23 cellular contexts compared by ENCODE assay signal in the genomic region with DNA sequence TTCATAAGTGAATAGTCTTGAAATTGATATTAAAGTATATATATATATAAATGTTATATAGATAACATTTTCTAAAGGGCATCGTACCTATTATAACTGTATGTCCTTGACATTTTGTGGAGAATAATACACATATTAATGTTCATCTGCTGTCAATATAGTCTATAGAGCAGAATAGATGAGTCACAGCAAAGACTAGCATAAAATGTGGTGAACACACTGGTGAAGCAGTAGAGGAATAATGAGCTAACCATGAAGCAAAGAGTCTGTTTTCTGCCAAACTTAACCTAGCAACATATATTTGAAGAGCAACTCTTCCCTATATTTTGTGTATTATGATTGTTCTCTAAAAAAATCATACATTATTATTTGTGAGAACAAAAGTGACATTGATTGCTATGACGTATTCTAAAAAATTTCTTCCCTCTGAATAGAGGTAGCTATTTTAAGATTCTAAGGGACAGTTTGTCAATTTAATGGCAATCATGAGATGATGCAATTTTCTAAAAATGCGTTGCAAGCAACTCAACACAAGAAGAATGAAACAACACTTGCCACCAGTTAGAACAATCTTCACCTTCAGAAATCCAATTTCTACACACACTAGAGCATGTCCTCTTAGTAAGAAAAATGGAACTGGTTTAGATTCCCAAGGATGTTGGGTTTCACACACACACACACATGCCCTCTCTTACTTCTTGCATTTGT. TPM values are rescaled to one million over a fixed set of nuclear protein-coding genes. Genes with fewer than 3 reads are reported as not detected.
DNase-seq lines count a peak whose midpoint lies in the region; ATAC-seq, FAIRE-seq and TF ChIP-seq lines count a peak whose summit lies in the region.
"Had no signal": no experiment of that assay in that cellular context is flagged by ENCODE, and none has a peak within 500 bp of the region (broad histone marks: within the 10 kb centered on the region; RNA-seq: fewer than 3 reads in every experiment).

No MANE protein-coding gene starts in this region.

- H3K79me2 ChIP-seq in astrocyte (ENCODE audit: insufficient read depth, low read length) = peaks cover 46% of the 10 kb centered on the region

- peak; percentile 67 for ATAC-seq in stimulated activated effector memory CD8-positive, alpha-beta T cell treated with anti-CD3 and anti-CD28 coated beads, Interleukin-12 subunit alpha, Interleukin-12 subunit beta, amount 100 ng/mL, for 72 hours
- no peak for ATAC-seq in HG03045 (IDR thresholded peaks at IDR 0.05; ENCODE audit: unreplicated experiment)
- ATAC-seq: gastrocnemius medialis had no signal

- no peak overlapping the region for H3K4me2 ChIP-seq in astrocyte (ENCODE audit: low read length)
- H3K4me2 ChIP-seq: neural progenitor cell had no signal

- H3K4me3 Mint-ChIP-seq in activated CD4-positive, alpha-beta memory T cell treated with anti-CD3 and anti-CD28 coated beads for 36 hours = no peak overlapping the region
- H3K4me3 Mint-ChIP-seq in activated CD4-positive, alpha-beta memory T cell treated with anti-CD3 and anti-CD28 coated beads, Interleukin-2, amount 10 ng/mL, durations not matched to agents 7 days and 5 days = no peak overlapping the region
- no peak overlapping the region for H3K4me3 Mint-ChIP-seq in astrocyte (ENCODE audit: unreplicated experiment)
- H3K4me3 Mint-ChIP-seq in stimulated activated effector memory CD8-positive, alpha-beta T cell treated with anti-CD3 and anti-CD28 coated beads, Interleukin-12 subunit alpha, Interleukin-12 subunit beta, amount 100 ng/mL, for 72 hours = no peak overlapping the region
- H3K4me3 Mint-ChIP-seq: IgD-negative memory B cell, neural progenitor cell had no signal

- TF ChIP-seq EP300 in ovary (IDR thresholded peaks at IDR 0.05) = no peak

- H3K9me3 Mint-ChIP-seq in activated CD4-positive, alpha-beta memory T cell treated with anti-CD3 and anti-CD28 coated beads for 36 hours = no peaks in the 10 kb centered on the region
- H3K9me3 Mint-ChIP-seq in activated CD4-positive, alpha-beta memory T cell treated with anti-CD3 and anti-CD28 coated beads, Interleukin-2, amount 10 ng/mL, durations not matched to agents 7 days and 5 days = no peaks in the 10 kb centered on the region
- no peaks in the 10 kb centered on the region for H3K9me3 Mint-ChIP-seq in astrocyte (ENCODE audit: unreplicated experiment)
- no peaks in the 10 kb centered on the region for H3K9me3 Mint-ChIP-seq in stimulated activated effector memory CD8-positive, alpha-beta T cell treated with anti-CD3 and anti-CD28 coated beads, Interleukin-12 subunit alpha, Interleukin-12 subunit beta, amount 100 ng/mL, for 72 hours
- H3K9me3 Mint-ChIP-seq: CD4-positive, alpha-beta memory T cell; IgD-negative memory B cell; neural progenitor cell had no signal

- FAIRE-seq in astrocyte (lab: Jason Lieb, UNC) = no peak
- FAIRE-seq: H1 had no signal

- H3K27me3 ChIP-seq in astrocyte (ENCODE audit: insufficient read depth, low read length) (no peaks in the 10 kb centered on the region), ovary (no peaks in the 10 kb centered on the region)
- H3K27me3 ChIP-seq: brain microvascular endothelial cell, gastrocnemius medialis, neural progenitor cell had no signal

- peaks cover 74% of the 10 kb centered on the region for H3K4me1 Mint-ChIP-seq in activated CD4-positive, alpha-beta memory T cell treated with anti-CD3 and anti-CD28 coated beads for 36 hours (ENCODE audit: low read depth)
- peaks cover 46% of the 10 kb centered on the region for H3K4me1 Mint-ChIP-seq in activated CD4-positive, alpha-beta memory T cell treated with anti-CD3 and anti-CD28 coated beads, Interleukin-2, amount 10 ng/mL, durations not matched to agents 7 days and 5 days
- H3K4me1 Mint-ChIP-seq in astrocyte (ENCODE audit: low read depth, unreplicated experiment) = peaks cover 13% of the 10 kb centered on the region
- peaks cover 52% of the 10 kb centered on the region for H3K4me1 Mint-ChIP-seq in stimulated activated effector memory CD8-positive, alpha-beta T cell treated with anti-CD3 and anti-CD28 coated beads, Interleukin-12 subunit alpha, Interleukin-12 subunit beta, amount 100 ng/mL, for 72 hours
- H3K4me1 Mint-ChIP-seq: neural progenitor cell had no signal

- H3K9me3 ChIP-seq in astrocyte (ENCODE audit: insufficient read depth, low read depth, low read length) = no peaks in the 10 kb centered on the region
- no peaks in the 10 kb centered on the region for H3K9me3 ChIP-seq in ovary
- H3K9me3 ChIP-seq: gastrocnemius medialis had no signal

- H3K27me3 Mint-ChIP-seq in activated CD4-positive, alpha-beta memory T cell treated with anti-CD3 and anti-CD28 coated beads for 36 hours = no peaks in the 10 kb centered on the region
- no peaks in the 10 kb centered on the region for H3K27me3 Mint-ChIP-seq in activated CD4-positive, alpha-beta memory T cell treated with anti-CD3 and anti-CD28 coated beads, Interleukin-2, amount 10 ng/mL, durations not matched to agents 7 days and 5 days
- H3K27me3 Mint-ChIP-seq in astrocyte (ENCODE audit: low read depth, unreplicated experiment) = no peaks in the 10 kb centered on the region
- H3K27me3 Mint-ChIP-seq: CD4-positive, alpha-beta memory T cell; IgD-negative memory B cell had no signal

- peaks cover 4% of the 10 kb centered on the region for H3K36me3 Mint-ChIP-seq in activated CD4-positive, alpha-beta memory T cell treated with anti-CD3 and anti-CD28 coated beads for 36 hours
- peaks cover 36% of the 10 kb centered on the region for H3K36me3 Mint-ChIP-seq in activated CD4-positive, alpha-beta memory T cell treated with anti-CD3 and anti-CD28 coated beads, Interleukin-2, amount 10 ng/mL, durations not matched to agents 7 days and 5 days (ENCODE audit: low read depth)
- no peaks in the 10 kb centered on the region for H3K36me3 Mint-ChIP-seq in astrocyte (ENCODE audit: low read depth, unreplicated experiment)
- peaks cover 7% of the 10 kb centered on the region for H3K36me3 Mint-ChIP-seq in stimulated activated effector memory CD8-positive, alpha-beta T cell treated with anti-CD3 and anti-CD28 coated beads, Interleukin-12 subunit alpha, Interleukin-12 subunit beta, amount 100 ng/mL, for 72 hours
- H3K36me3 Mint-ChIP-seq: IgD-negative memory B cell, neural progenitor cell had no signal

- no peak overlapping the region for H3K9ac ChIP-seq in astrocyte (ENCODE audit: low read length)
- H3K9ac ChIP-seq: neural progenitor cell had no signal

- peak overlapping the region; percentile 18 for H3K27ac Mint-ChIP-seq in activated CD4-positive, alpha-beta memory T cell treated with anti-CD3 and anti-CD28 coated beads for 36 hours
- H3K27ac Mint-ChIP-seq in activated CD4-positive, alpha-beta memory T cell treated with anti-CD3 and anti-CD28 coated beads, Interleukin-2, amount 10 ng/mL, durations not matched to agents 7 days and 5 days = no peak overlapping the region
- peak overlapping the region; percentile 53 for H3K27ac Mint-ChIP-seq in astrocyte (ENCODE audit: unreplicated experiment)
- no peak overlapping the region for H3K27ac Mint-ChIP-seq in stimulated activated effector memory CD8-positive, alpha-beta T cell treated with anti-CD3 and anti-CD28 coated beads, Interleukin-12 subunit alpha, Interleukin-12 subunit beta, amount 100 ng/mL, for 72 hours
- H3K27ac Mint-ChIP-seq: IgD-negative memory B cell, neural progenitor cell had no signal

- CTCF ChIA-PET in activated CD4-positive, alpha-beta memory T cell treated with anti-CD3 and anti-CD28 coated beads for 36 hours (lab: Charles Lee) = interaction anchor here (1.0 to 2.0 kb wide), 3 partner anchors 9 to 138 kb away, joined by 3 to 11 read pairs (median 3); no protein-coding TSS in a partner anchor
- CTCF ChIA-PET in activated CD4-positive, alpha-beta memory T cell treated with anti-CD3 and anti-CD28 coated beads, Interleukin-2, amount 10 ng/mL, durations not matched to agents 7 days and 5 days (lab: Charles Lee) = no interaction called here

- H3K4me3 ChIP-seq in astrocyte (ENCODE audit: insufficient read depth, low read depth, low read length) (no peak overlapping the region), ovary (no peak overlapping the region)
- H3K4me3 ChIP-seq: gastrocnemius medialis, neural progenitor cell had no signal

- TF ChIP-seq CTCF in astrocyte (IDR thresholded peaks at IDR 0.05; ENCODE audit: insufficient read depth, low read depth, low read length) (no peak), ovary (IDR thresholded peaks at IDR 0.05) (no peak)

- no peak for TF ChIP-seq POLR2A in ovary (IDR thresholded peaks at IDR 0.05)

- no peak overlapping the region for H3K27ac ChIP-seq in astrocyte (ENCODE audit: low read depth, low read length)
- H3K27ac ChIP-seq in ovary = no peak overlapping the region
- H3K27ac ChIP-seq: brain microvascular endothelial cell, gastrocnemius medialis, neural progenitor cell had no signal

- POLR2A ChIA-PET in activated CD4-positive, alpha-beta memory T cell treated with anti-CD3 and anti-CD28 coated beads for 36 hours (lab: Charles Lee) = interaction anchor here (1.2 kb wide), 1 partner anchor 22 kb away, joined by 4 read pairs; a partner anchor contains a TSS
- POLR2A ChIA-PET in activated CD4-positive, alpha-beta memory T cell treated with anti-CD3 and anti-CD28 coated beads, Interleukin-2, amount 10 ng/mL, durations not matched to agents 7 days and 5 days (lab: Charles Lee) = interaction anchor here (1.3 kb wide), 1 partner anchor 21 kb away, joined by 5 read pairs; a partner anchor contains a TSS

- no peak overlapping the region for H2AFZ ChIP-seq in astrocyte (ENCODE audit: low read depth, low read length)
- H2AFZ ChIP-seq: neural progenitor cell had no signal

- no peak for DNase-seq in activated CD4-positive, alpha-beta memory T cell treated with anti-CD3 and anti-CD28 coated beads for 36 hours
- no peak for DNase-seq in activated CD4-positive, alpha-beta memory T cell treated with anti-CD3 and anti-CD28 coated beads, Interleukin-2, amount 10 ng/mL, durations not matched to agents 7 days and 5 days
- DNase-seq in MV-4-11 (lab: John Stamatoyannopoulos, UW) = peak; percentile 64
- DNase-seq in astrocyte (ENCODE audit: low read depth) = no peak
- no peak for DNase-seq in stimulated activated effector memory CD8-positive, alpha-beta T cell treated with anti-CD3 and anti-CD28 coated beads, Interleukin-12 subunit alpha, Interleukin-12 subunit beta, amount 100 ng/mL, for 72 hours (ENCODE audit: low spot score in 2 of 2)
- DNase-seq in ovary = no peak
- DNase-seq in LoVo (ENCODE audit: low spot score) = no peak
- DNase-seq: ACHN; activated CD8-positive, alpha-beta memory T cell treated with anti-CD3 and anti-CD28 coated beads, Interleukin-2, amount 50 U/mL, for 4 hours; activated naive CD4-positive, alpha-beta T cell treated with anti-CD3 and anti-CD28 coated beads, Interleukin-2, amount 50 U/mL, for 16 hours; brain microvascular endothelial cell; CD4-positive, alpha-beta memory T cell; cortex of kidney; gastrocnemius medialis; NCI-H1048; NCI-H2081 treated with DMSO at 0.1 percent for 48 hours; NK-92 treated with Interleukin-12 subunit alpha and Interleukin-12 subunit beta, amount 100 ng/mL, for 24 hours; Right ventricle myocardium superior; T-helper 2 cell had no signal

- H3K36me3 ChIP-seq in astrocyte (ENCODE audit: insufficient read depth, low read length) = no peaks in the 10 kb centered on the region
- H3K36me3 ChIP-seq in ovary = no peaks in the 10 kb centered on the region
- H3K36me3 ChIP-seq: brain microvascular endothelial cell, gastrocnemius medialis, neural progenitor cell had no signal

- H3K4me1 ChIP-seq in astrocyte (ENCODE audit: insufficient read depth, low read length) (no peaks in the 10 kb centered on the region), ovary (ENCODE audit: insufficient read depth) (peaks cover 2% of the 10 kb centered on the region)
- H3K4me1 ChIP-seq: gastrocnemius medialis, neural progenitor cell had no signal

- intact Hi-C loops in activated CD4-positive, alpha-beta memory T cell treated with anti-CD3 and anti-CD28 coated beads for 36 hours (cut with micrococcal nuclease) = no loop called here
- intact Hi-C loops in ovary (cut with DNase I) = no loop called here

- 92 to 94% (median 94%) methylated on average over 3 of the region's 3 CpGs for WGBS in ovary, 3 donors

- H4K20me1 ChIP-seq in astrocyte (ENCODE audit: insufficient read depth, low read length) = no peaks in the 10 kb centered on the region

RNA-seq across cellular contexts. Expression of a gene that starts 22.0 kb away (rescaled TPM):
- total RNA-seq in activated CD4-positive, alpha-beta memory T cell treated with anti-CD3 and anti-CD28 coated beads for 36 hours = 100 to 1,000 TPM; 134 to 139 TPM
- total RNA-seq in activated CD4-positive, alpha-beta memory T cell treated with anti-CD3 and anti-CD28 coated beads, Interleukin-2, amount 10 ng/mL, durations not matched to agents 7 days and 5 days = 100 to 1,000 TPM; 223 to 239 TPM
- 6.3 and 7.7 TPM in 2 replicates for total RNA-seq in astrocyte
- total RNA-seq in ovary = 10 to 100 TPM; 28.9 to 42.5 (median 32.8) TPM
- 10 to 100 TPM; 15.3 to 15.9 TPM for polyA plus RNA-seq in ovary

Comparison
In these comparisons a context has a peak if more than half of its experiments do, and no peak if none do; other contexts are left out.
1. H3K27ac Mint-ChIP-seq: peak in activated CD4-positive, alpha-beta memory T cell treated with anti-CD3 and anti-CD28 coated beads for 36 hours (single experiment) and astrocyte (single experiment); none in activated CD4-positive, alpha-beta memory T cell treated with anti-CD3 and anti-CD28 coated beads, Interleukin-2, amount 10 ng/mL, durations not matched to agents 7 days and 5 days (single experiment) and stimulated activated effector memory CD8-positive, alpha-beta T cell treated with anti-CD3 and anti-CD28 coated beads, Interleukin-12 subunit alpha, Interleukin-12 subunit beta, amount 100 ng/mL, for 72 hours (single experiment).